Comparison of ENCODE assay signal across 1 cellular context in the genomic region with DNA sequence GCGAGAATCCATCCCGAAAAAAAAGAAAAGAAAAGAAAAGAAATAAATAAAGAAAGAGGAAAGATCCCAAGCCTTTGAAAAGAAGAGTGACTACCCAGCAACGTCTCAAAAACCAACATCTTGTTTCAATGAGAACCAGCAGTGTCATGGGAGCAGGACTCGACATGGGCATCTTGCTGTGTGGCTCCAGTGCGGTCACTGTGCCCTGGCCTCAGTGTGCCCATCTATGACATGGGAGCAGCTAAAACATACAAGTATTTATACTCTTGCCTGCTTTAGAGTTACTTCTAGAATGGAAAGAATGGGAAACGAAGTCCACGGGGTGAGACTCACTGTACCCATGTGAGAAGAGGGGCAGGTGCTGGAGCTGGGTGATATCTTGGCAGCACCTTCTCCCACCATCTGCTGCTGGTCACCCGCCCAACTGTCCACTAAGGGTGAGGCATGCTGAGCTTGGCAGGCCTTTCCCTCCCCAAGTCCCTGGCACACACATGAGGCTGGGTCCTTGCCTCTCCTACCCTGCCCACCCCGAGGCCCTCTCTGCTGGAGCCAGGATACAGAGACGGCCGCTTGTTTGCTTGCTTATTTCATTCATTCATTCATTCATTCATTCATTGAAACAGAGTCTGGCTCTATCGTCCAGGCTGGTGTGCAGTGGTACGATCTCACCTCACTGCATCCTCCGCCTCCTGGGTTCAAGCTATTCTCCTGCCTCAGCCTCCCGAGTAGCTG.
TF ChIP-seq lines count a peak whose summit lies in the region.

No MANE protein-coding gene starts in this region.

TF ChIP-seq in HepG2, 621 proteins besides CTCF, POLR2A, EP300 and RAD21:
- TF ChIP-seq, protein P1, sequence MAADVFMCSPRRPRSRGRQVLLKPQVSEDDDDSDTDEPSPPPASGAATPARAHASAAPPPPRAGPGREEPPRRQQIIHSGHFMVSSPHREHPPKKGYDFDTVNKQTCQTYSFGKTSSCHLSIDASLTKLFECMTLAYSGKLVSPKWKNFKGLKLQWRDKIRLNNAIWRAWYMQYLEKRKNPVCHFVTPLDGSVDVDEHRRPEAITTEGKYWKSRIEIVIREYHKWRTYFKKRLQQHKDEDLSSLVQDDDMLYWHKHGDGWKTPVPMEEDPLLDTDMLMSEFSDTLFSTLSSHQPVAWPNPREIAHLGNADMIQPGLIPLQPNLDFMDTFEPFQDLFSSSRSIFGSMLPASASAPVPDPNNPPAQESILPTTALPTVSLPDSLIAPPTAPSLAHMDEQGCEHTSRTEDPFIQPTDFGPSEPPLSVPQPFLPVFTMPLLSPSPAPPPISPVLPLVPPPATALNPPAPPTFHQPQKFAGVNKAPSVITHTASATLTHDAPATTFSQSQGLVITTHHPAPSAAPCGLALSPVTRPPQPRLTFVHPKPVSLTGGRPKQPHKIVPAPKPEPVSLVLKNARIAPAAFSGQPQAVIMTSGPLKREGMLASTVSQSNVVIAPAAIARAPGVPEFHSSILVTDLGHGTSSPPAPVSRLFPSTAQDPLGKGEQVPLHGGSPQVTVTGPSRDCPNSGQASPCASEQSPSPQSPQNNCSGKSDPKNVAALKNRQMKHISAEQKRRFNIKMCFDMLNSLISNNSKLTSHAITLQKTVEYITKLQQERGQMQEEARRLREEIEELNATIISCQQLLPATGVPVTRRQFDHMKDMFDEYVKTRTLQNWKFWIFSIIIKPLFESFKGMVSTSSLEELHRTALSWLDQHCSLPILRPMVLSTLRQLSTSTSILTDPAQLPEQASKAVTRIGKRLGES (CRISPR knock-in tag; IDR thresholded peaks at IDR 0.05; ENCODE audit: borderline replicate concordance) = no peak
- TF ChIP-seq FOSL1 (CRISPR knock-in tag; IDR thresholded peaks at IDR 0.05; ENCODE audit: borderline replicate concordance) = no peak
- TF ChIP-seq DPF2 (CRISPR knock-in tag; IDR thresholded peaks at IDR 0.05; ENCODE audit: borderline replicate concordance, low read depth) = no peak
- TF ChIP-seq SSRP1 (CRISPR knock-in tag; IDR thresholded peaks at IDR 0.05) = no peak
- 0 out of 2 replicates have a peak, but pooled peaks have one; percentile 36 for TF ChIP-seq KLF15 (CRISPR knock-in tag; IDR thresholded peaks at IDR 0.05; ENCODE audit: borderline replicate concordance)
- TF ChIP-seq CCDC6 (CRISPR knock-in tag; IDR thresholded peaks at IDR 0.05) = no peak
- peak; percentile 84 for TF ChIP-seq ZNF629 (CRISPR knock-in tag; conservative IDR thresholded peaks at IDR 0.05)
- TF ChIP-seq, protein P2, sequence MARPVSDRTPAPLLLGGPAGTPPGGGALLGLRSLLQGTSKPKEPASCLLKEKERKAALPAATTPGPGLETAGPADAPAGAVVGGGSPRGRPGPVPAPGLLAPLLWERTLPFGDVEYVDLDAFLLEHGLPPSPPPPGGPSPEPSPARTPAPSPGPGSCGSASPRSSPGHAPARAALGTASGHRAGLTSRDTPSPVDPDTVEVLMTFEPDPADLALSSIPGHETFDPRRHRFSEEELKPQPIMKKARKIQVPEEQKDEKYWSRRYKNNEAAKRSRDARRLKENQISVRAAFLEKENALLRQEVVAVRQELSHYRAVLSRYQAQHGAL (CRISPR knock-in tag; IDR thresholded peaks at IDR 0.05; ENCODE audit: not compliant biosample characterization) = no peak
